Comparison of ENCODE assay signal across 34 cellular contexts in genomic region chr19:11749751-11750150, GRCh38. TPM values are rescaled to one million over a fixed set of nuclear protein-coding genes. Genes with fewer than 3 reads are reported as not detected.
"Had no signal": no experiment of that assay in that cellular context is flagged by ENCODE, and none has a peak within 500 bp of the region (broad histone marks: within the 10 kb centered on the region; RNA-seq: fewer than 3 reads in every experiment).

No MANE protein-coding gene starts in this region.

- H3K4me3 ChIP-seq: adrenal gland, body of pancreas, breast epithelium had no signal

- DNase-seq: activated CD4-positive, alpha-beta memory T cell treated with anti-CD3 and anti-CD28 coated beads, Interleukin-2, amount 10 ng/mL, durations not matched to agents 7 days and 5 days; activated CD4-positive, alpha-beta T cell treated with anti-CD3 and anti-CD28 coated beads for 1 hour; activated CD4-positive, alpha-beta T cell treated with anti-CD3 and anti-CD28 coated beads for 36 hours; activated CD4-positive, alpha-beta T cell treated with anti-CD3 and anti-CD28 coated beads for 48 hours; activated CD4-positive, alpha-beta T cell treated with anti-CD3 and anti-CD28 coated beads, Interleukin-2, amount 10 ng/mL, durations not matched to agents 7 days and 5 days; activated CD4-positive, alpha-beta T cell treated with anti-CD3 and anti-CD28 coated beads, Interleukin-2, amount 50 U/mL, for 48 hours; activated CD4-positive, CD25-positive, alpha-beta regulatory T cell; activated CD8-positive, alpha-beta memory T cell treated with anti-CD3 and anti-CD28 coated beads for 24 hours; activated CD8-positive, alpha-beta memory T cell treated with anti-CD3 and anti-CD28 coated beads, Interleukin-2, amount 10 ng/mL, durations not matched to agents 7 days and 5 days; activated CD8-positive, alpha-beta memory T cell treated with anti-CD3 and anti-CD28 coated beads, Interleukin-2, amount 50 U/mL, for 48 hours; activated CD8-positive, alpha-beta T cell treated with anti-CD3 and anti-CD28 coated beads, Interleukin-2, amount 10 ng/mL, durations not matched to agents 7 days and 5 days; activated effector memory CD4-positive, alpha-beta T cell treated with anti-CD3 and anti-CD28 coated beads, Interleukin-2, amount 50 U/mL, for 16 hours; activated gamma-delta T cell treated with Interleukin-2 at 50 U/mL for 16 hours; activated naive CD4-positive, alpha-beta T cell; activated naive CD4-positive, alpha-beta T cell treated with anti-CD3 and anti-CD28 coated beads for 36 hours; activated naive CD4-positive, alpha-beta T cell treated with anti-CD3 and anti-CD28 coated beads, Interleukin-2, amount 50 U/mL, for 16 hours; activated naive CD8-positive, alpha-beta T cell treated with anti-CD3 and anti-CD28 coated beads for 36 hours; activated T-cell treated with anti-CD3 and anti-CD28 coated beads, Interleukin-2, amount 50 U/mL, for 24 hours; activated T-cell treated with anti-CD3 and anti-CD28 coated beads, Interleukin-2, amount 50 U/mL, for 48 hours; adrenal gland; amniotic stem cell; aorta; body of pancreas; brain microvascular endothelial cell; central memory CD4-positive, alpha-beta T cell; T-helper 1 cell; T-helper 2 cell; T-helper 9 cell; WERI-Rb-1 had no signal

- ATAC-seq: activated CD4-positive, alpha-beta T cell treated with anti-CD3 and anti-CD28 coated beads for 36 hours; activated CD4-positive, CD25-positive, alpha-beta regulatory T cell treated with anti-CD3 and anti-CD28 coated beads, Interleukin-2, amount 50 U/mL, for 24 hours; activated CD8-positive, alpha-beta memory T cell treated with anti-CD3 and anti-CD28 coated beads, Interleukin-2, amount 10 ng/mL, durations not matched to agents 7 days and 5 days; activated CD8-positive, alpha-beta T cell treated with anti-CD3 and anti-CD28 coated beads, Interleukin-2, amount 10 ng/mL, durations not matched to agents 7 days and 5 days; activated naive CD4-positive, alpha-beta T cell treated with anti-CD3 and anti-CD28 coated beads, Interleukin-2, amount 50 U/mL, for 72 hours; body of pancreas; WTC11 had no signal

- H3K36me3 ChIP-seq: adrenal gland, brain microvascular endothelial cell, breast epithelium, WERI-Rb-1 had no signal

- H3K27ac ChIP-seq: adrenal gland, body of pancreas, brain microvascular endothelial cell, breast epithelium, WERI-Rb-1 had no signal

- H3K27me3 ChIP-seq: adrenal gland, body of pancreas, brain microvascular endothelial cell, breast epithelium had no signal

- H3K4me1 ChIP-seq: adrenal gland, body of pancreas, breast epithelium had no signal

- FAIRE-seq: astrocyte had no signal

RNA-seq across cellular contexts. Expression of gene ZNF441, which starts 17.0 kb away (rescaled TPM):
- total RNA-seq: astrocyte had no signal

RNA-seq across cellular contexts. Expression of gene ZNF491, which starts 48.6 kb away (rescaled TPM):
- total RNA-seq: astrocyte had no signal
